ENCODE assay signal across 8 cellular contexts in genomic region chr17:77124192-77124908, GRCh38. TPM values are rescaled to one million over a fixed set of nuclear protein-coding genes. Genes with fewer than 3 reads are reported as not detected.
DNase-seq lines count a peak whose midpoint lies in the region; ATAC-seq and TF ChIP-seq lines count a peak whose summit lies in the region.

No MANE protein-coding gene starts in this region.

- no peak for TF ChIP-seq POLR2A in esophagus squamous epithelium (IDR thresholded peaks at IDR 0.05)

- H3K4me1 Mint-ChIP-seq in activated T-cell treated with anti-CD3 and anti-CD28 coated beads, Interleukin-2, amount 50 U/mL, for 4 hours (ENCODE audit: low read depth): peaks cover 25% of the 10 kb centered on the region
- H3K4me1 Mint-ChIP-seq in naive thymus-derived CD8-positive, alpha-beta T cell: peaks cover 13 to 38% (median 22%) of the 10 kb centered on the region in 4 donors

- H3K9me3 Mint-ChIP-seq in activated T-cell treated with anti-CD3 and anti-CD28 coated beads, Interleukin-2, amount 50 U/mL, for 4 hours: no peaks in the 10 kb centered on the region
- H3K9me3 Mint-ChIP-seq in naive thymus-derived CD8-positive, alpha-beta T cell: no peaks in the 10 kb centered on the region

- peak; percentile 40 for DNase-seq in Ammon's horn (ENCODE audit: low spot score)
- peak; percentile 58 for DNase-seq in RWPE1 (ENCODE audit: low spot score)
- DNase-seq in esophagus squamous epithelium (lab: John Stamatoyannopoulos, UW): no peak
- no peak for DNase-seq in activated T-cell treated with anti-CD3 and anti-CD28 coated beads, Interleukin-2, amount 50 U/mL, for 4 hours
- no peak for DNase-seq in NCI-H1417 (lab: John Stamatoyannopoulos, UW)
- DNase-seq in naive thymus-derived CD8-positive, alpha-beta T cell: no peak

- peak overlapping the region in 3 of 10 donors; percentile 11 to 40 (median 27) for H3K27ac Mint-ChIP-seq in naive thymus-derived CD8-positive, alpha-beta T cell

- peak overlapping the region; percentile 97 for H3K27ac ChIP-seq in RWPE1
- peak overlapping the region; percentile 75 to 85 (median 76) for H3K27ac ChIP-seq in esophagus squamous epithelium
- peak overlapping the region; percentile 99 for H3K27ac ChIP-seq in neutrophil

- no peak for ATAC-seq in HG03571 (IDR thresholded peaks at IDR 0.05; ENCODE audit: unreplicated experiment)
- no peak for ATAC-seq in activated T-cell treated with anti-CD3 and anti-CD28 coated beads, Interleukin-2, amount 50 U/mL, for 4 hours
- no peak for ATAC-seq in naive thymus-derived CD8-positive, alpha-beta T cell

- no peak overlapping the region for H3K4me3 ChIP-seq in esophagus squamous epithelium
- peak overlapping the region; percentile 12 to 44 for H3K4me3 ChIP-seq in neutrophil (ENCODE audit: low read depth in 1 of 2, low read length in 1 of 2)

- H3K9me3 ChIP-seq in esophagus squamous epithelium (no peaks in the 10 kb centered on the region), neutrophil (no peaks in the 10 kb centered on the region)

- WGBS in esophagus squamous epithelium, 2 donors: 32 to 49% methylated on average over 14 to 15 of the region's 15 CpGs

- H3K36me3 ChIP-seq in esophagus squamous epithelium (no peaks in the 10 kb centered on the region), neutrophil (no peaks in the 10 kb centered on the region)

- peaks cover 11 to 84% (median 36%) of the 10 kb centered on the region in 3 donors for H3K4me1 ChIP-seq in esophagus squamous epithelium
- peaks cover 50 to 69% of the 10 kb centered on the region in 2 experiments for H3K4me1 ChIP-seq in neutrophil (ENCODE audit: control insufficient read depth in 1 of 2, insufficient read depth in 1 of 2, low read depth in 1 of 2, low read length in 1 of 2)

- CTCF ChIA-PET in RWPE1 (lab: Yijun Ruan, JAX): no interaction called here

- intact Hi-C loops in esophagus squamous epithelium (cut with DNase I): no loop called here

- POLR2A ChIA-PET in RWPE1 (lab: Yijun Ruan, JAX; ENCODE audit: low non-redundant PET): interaction anchor here (0.6 kb wide), 1 partner anchor 542 kb away, joined by 3 read pairs; no protein-coding TSS in a partner anchor
- POLR2A ChIA-PET in naive thymus-derived CD8-positive, alpha-beta T cell (lab: Charles Lee): interaction anchor here (0.5 to 1.6 kb wide), 2 partner anchors 9 to 15 kb away, joined by 3 to 6 read pairs; no protein-coding TSS in a partner anchor

- H3K4me3 Mint-ChIP-seq in activated T-cell treated with anti-CD3 and anti-CD28 coated beads, Interleukin-2, amount 50 U/mL, for 4 hours: no peak overlapping the region
- no peak overlapping the region for H3K4me3 Mint-ChIP-seq in naive thymus-derived CD8-positive, alpha-beta T cell

- no peak for TF ChIP-seq CTCF in RWPE1 (conservative IDR thresholded peaks at IDR 0.05; ENCODE audit: low read depth)
- no peak for TF ChIP-seq CTCF in esophagus squamous epithelium (IDR thresholded peaks at IDR 0.05)
- TF ChIP-seq CTCF in neutrophil (IDR thresholded peaks at IDR 0.05): peak; percentile 47

- H3K27me3 Mint-ChIP-seq in activated T-cell treated with anti-CD3 and anti-CD28 coated beads, Interleukin-2, amount 50 U/mL, for 4 hours (ENCODE audit: low read depth): no peaks in the 10 kb centered on the region
- no peaks in the 10 kb centered on the region for H3K27me3 Mint-ChIP-seq in naive thymus-derived CD8-positive, alpha-beta T cell

- H3K36me3 Mint-ChIP-seq in activated T-cell treated with anti-CD3 and anti-CD28 coated beads, Interleukin-2, amount 50 U/mL, for 4 hours (ENCODE audit: insufficient read depth): no peaks in the 10 kb centered on the region
- H3K36me3 Mint-ChIP-seq in naive thymus-derived CD8-positive, alpha-beta T cell: no peaks in the 10 kb centered on the region

- H3K27me3 ChIP-seq in esophagus squamous epithelium (no peaks in the 10 kb centered on the region), neutrophil (no peaks in the 10 kb centered on the region)

RNA-seq across cellular contexts. Expression of gene SEC14L1, which starts 16.4 kb away (rescaled TPM):
- total RNA-seq in esophagus squamous epithelium: 10 to 100 TPM; 27.3 to 39.2 (median 32.8) TPM
- total RNA-seq in activated T-cell treated with anti-CD3 and anti-CD28 coated beads, Interleukin-2, amount 50 U/mL, for 4 hours: 10 to 100 TPM; 26.5 to 36.9 (median 27.4) TPM
- total RNA-seq in naive thymus-derived CD8-positive, alpha-beta T cell: 10 to 100 TPM; 26.5 to 32.9 TPM
- polyA plus RNA-seq in naive thymus-derived CD8-positive, alpha-beta T cell: 1 to 10 TPM; 7.7 to 9.5 (median 8.9) TPM

Comparison
In these comparisons a context has a peak if more than half of its experiments do, and no peak if none do; other contexts are left out.
1. DNase-seq: peak in Ammon's horn (single experiment) and RWPE1 (single experiment); none in esophagus squamous epithelium (single experiment), activated T-cell treated with anti-CD3 and anti-CD28 coated beads, Interleukin-2, amount 50 U/mL, for 4 hours (single experiment), NCI-H1417 (0 of 3) and naive thymus-derived CD8-positive, alpha-beta T cell (0 of 10).
2. H3K4me3 ChIP-seq: peak in neutrophil (2 of 2); none in esophagus squamous epithelium (0 of 4).
3. Peak in every context shown above with its lines, with median percentiles within 50 percentile points of each other: H3K27ac ChIP-seq.